14 cellular contexts compared by ENCODE assay signal in genomic region chr13:113741101-113741731, GRCh38. TPM values are rescaled to one million over a fixed set of nuclear protein-coding genes. Genes with fewer than 3 reads are reported as not detected.
DNase-seq lines count a peak whose midpoint lies in the region; ATAC-seq and TF ChIP-seq lines count a peak whose summit lies in the region.
"Had no signal": no experiment of that assay in that cellular context is flagged by ENCODE, and none has a peak within 500 bp of the region (broad histone marks: within the 10 kb centered on the region; RNA-seq: fewer than 3 reads in every experiment).

No MANE protein-coding gene starts in this region.

- H3K4me3 Mint-ChIP-seq in brain, result no peak overlapping the region
- H3K4me3 Mint-ChIP-seq: neural crest cell had no signal

- H3K4me2 ChIP-seq in BLaER1 treated with 17β-estradiol and CSF1 and Interleukin-3, amounts not matched to agents 10 nM and 100 nM, result peak overlapping the region; percentile 66 to 97 (median 89)
- H3K4me2 ChIP-seq: hepatocyte had no signal

- peaks cover 56 to 78% (median 68%) of the 10 kb centered on the region in 10 experiments for H3K4me1 ChIP-seq in BLaER1 treated with 17β-estradiol and CSF1 and Interleukin-3, amounts not matched to agents 10 nM and 100 nM

- H3K27ac Mint-ChIP-seq in brain, result peak overlapping the region in 3 of 5 experiments; percentile 14 to 87 (median 69)
- H3K27ac Mint-ChIP-seq: activated T-helper 2 cell treated with anti-CD3 and anti-CD28 coated beads, Interferon-gamma antibody, Interleukin-2, Interleukin-4, amounts not matched to agents 10 μg/mL and 5 μg/mL and 100 μg/mL, durations not matched to agents 14 hours and 24 hours and 36 hours had no signal

- H3K36me3 Mint-ChIP-seq in brain, result no peaks in the 10 kb centered on the region

- peaks cover 15 to 86% (median 41%) of the 10 kb centered on the region in 11 experiments; a peak in 21 of 22 replicates for H3K27me3 ChIP-seq in BLaER1 treated with 17β-estradiol and CSF1 and Interleukin-3, amounts not matched to agents 10 nM and 100 nM
- H3K27me3 ChIP-seq: hepatocyte had no signal

- H3K27me3 Mint-ChIP-seq in brain, result peaks cover 3% of the 10 kb centered on the region

- DNase-seq in GF-D8 (lab: John Stamatoyannopoulos, UW) (peak; percentile 88), RPMI8226 (peak; percentile 90), GM20000 (ENCODE audit: low spot score) (no peak), NCI-H510A treated with DMSO at 0.1 percent for 48 hours (lab: John Stamatoyannopoulos, UW) (no peak)
- DNase-seq: cerebellar nuclear complex, NCI-H524 treated with DMSO at 0.1 percent for 48 hours had no signal

- peaks cover 43% of the 10 kb centered on the region for H3K4me1 Mint-ChIP-seq in brain

- no peaks in the 10 kb centered on the region for H3K9me3 ChIP-seq in BLaER1 treated with 17β-estradiol and CSF1 and Interleukin-3, amounts not matched to agents 10 nM and 100 nM (replicated peaks in 1 of 11)
- H3K9me3 ChIP-seq: left lung had no signal

- TF ChIP-seq CTCF in brain (conservative IDR thresholded peaks at IDR 0.05) (no peak), GM20000 (IDR thresholded peaks at IDR 0.05; ENCODE audit: extremely low read depth, missing control alignments) (no peak)

- H4K20me1 ChIP-seq in BLaER1 treated with 17β-estradiol and CSF1 and Interleukin-3, amounts not matched to agents 10 nM and 100 nM, result peaks cover 0 to 66% (median 32%) of the 10 kb centered on the region in 11 experiments; a peak in 18 of 22 replicates

- H3K36me3 ChIP-seq in BLaER1 treated with 17β-estradiol and CSF1 and Interleukin-3, amounts not matched to agents 10 nM and 100 nM, result no peaks in the 10 kb centered on the region
- H3K36me3 ChIP-seq: left lung had no signal

- peak overlapping the region in 2 of 10 experiments; percentile 8 to 21; a peak in 1 of 20 replicates for H3K4me3 ChIP-seq in BLaER1 treated with 17β-estradiol and CSF1 and Interleukin-3, amounts not matched to agents 10 nM and 100 nM
- H3K4me3 ChIP-seq: hepatocyte, left lung had no signal

- peaks cover 0 to 8% (median 0%) of the 10 kb centered on the region in 5 experiments for H3K9me3 Mint-ChIP-seq in brain
- H3K9me3 Mint-ChIP-seq: activated T-helper 2 cell treated with anti-CD3 and anti-CD28 coated beads, Interferon-gamma antibody, Interleukin-2, Interleukin-4, amounts not matched to agents 10 μg/mL and 5 μg/mL and 100 μg/mL, durations not matched to agents 14 hours and 24 hours and 36 hours; neural crest cell had no signal

- no peak overlapping the region; a peak in 1 of 22 replicates for H3K9ac ChIP-seq in BLaER1 treated with 17β-estradiol and CSF1 and Interleukin-3, amounts not matched to agents 10 nM and 100 nM

- no peak for ATAC-seq in GM21360 (IDR thresholded peaks at IDR 0.05; ENCODE audit: unreplicated experiment)
- ATAC-seq in HG03354 (IDR thresholded peaks at IDR 0.05; ENCODE audit: poor library complexity, severe bottlenecking, unreplicated experiment), result no peak

- peak overlapping the region in 1 of 11 experiments; percentile 8; a peak in 1 of 22 replicates for H3K27ac ChIP-seq in BLaER1 treated with 17β-estradiol and CSF1 and Interleukin-3, amounts not matched to agents 10 nM and 100 nM
- H3K27ac ChIP-seq: hepatocyte, left lung had no signal

RNA-seq across cellular contexts. Expression of gene TMEM255B, which starts 17.8 kb away (rescaled TPM):
- polyA plus RNA-seq in brain (ENCODE audit: insufficient read depth, low read depth, low replicate concordance), result 20.0 TPM

Comparison
In these comparisons a context has a peak if more than half of its experiments do, and no peak if none do; other contexts are left out.
1. DNase-seq: peak in GF-D8 (single experiment) and RPMI8226 (single experiment); none in GM20000 (single experiment) and NCI-H510A treated with DMSO at 0.1 percent for 48 hours (single experiment).